Comparison of ENCODE assay signal across 8 cellular contexts in genomic region chr3:38134517-38135143, GRCh38. TPM values are rescaled to one million over a fixed set of nuclear protein-coding genes. Genes with fewer than 3 reads are reported as not detected.
DNase-seq lines count a peak whose midpoint lies in the region; ATAC-seq, FAIRE-seq and TF ChIP-seq lines count a peak whose summit lies in the region.
"Not testable (repeated sequence)": the region's sequence is repeated elsewhere in the genome, so short reads cannot be mapped to it uniquely, and the experiment has no call there.

No MANE protein-coding gene starts in this region.

- not testable (repeated sequence) for DNase-seq in DND-41; activated T-cell treated with anti-CD3 and anti-CD28 coated beads, Interleukin-2, amount 50 U/mL, for 24 hours; astrocyte (ENCODE audit: low read depth); left ventricle myocardium inferior; naive B cell
- peak; percentile 31 for DNase-seq in posterior vena cava (ENCODE audit: low spot score)

- peaks cover 39% of the 10 kb centered on the region for H3K79me2 ChIP-seq in DND-41 (ENCODE audit: insufficient read depth, low read length)
- H3K79me2 ChIP-seq in astrocyte (ENCODE audit: insufficient read depth, low read length): peaks cover 28% of the 10 kb centered on the region

- not testable (repeated sequence) for TF ChIP-seq CTCF in 22Rv1 (IDR thresholded peaks at IDR 0.05); DND-41 (IDR thresholded peaks at IDR 0.05; ENCODE audit: borderline replicate concordance, extremely low read depth, low read length, poor library complexity, severe bottlenecking); astrocyte (IDR thresholded peaks at IDR 0.05; ENCODE audit: insufficient read depth, low read depth, low read length); left ventricle myocardium inferior (IDR thresholded peaks at IDR 0.05; ENCODE audit: borderline replicate concordance)

- not testable (repeated sequence) for H3K27me3 Mint-ChIP-seq in T-helper 1 cell treated with Interleukin-12 subunit alpha and Interleukin-12 subunit beta and Interleukin-4 antibody, amounts not matched to agents 30 μg/mL and 1 μg/mL, for 36 hours (ENCODE audit: low read depth); activated T-cell treated with anti-CD3 and anti-CD28 coated beads, Interleukin-2, amount 50 U/mL, for 24 hours; astrocyte (ENCODE audit: low read depth, unreplicated experiment); naive B cell

- peaks cover 42% of the 10 kb centered on the region for H3K4me1 Mint-ChIP-seq in T-helper 1 cell treated with Interleukin-12 subunit alpha and Interleukin-12 subunit beta and Interleukin-4 antibody, amounts not matched to agents 30 μg/mL and 1 μg/mL, for 36 hours (ENCODE audit: low read depth)
- H3K4me1 Mint-ChIP-seq in activated T-cell treated with anti-CD3 and anti-CD28 coated beads, Interleukin-2, amount 50 U/mL, for 24 hours (ENCODE audit: low read depth): peaks cover 63% of the 10 kb centered on the region
- H3K4me1 Mint-ChIP-seq in astrocyte (ENCODE audit: low read depth, unreplicated experiment) (peaks cover 29% of the 10 kb centered on the region), naive B cell (peaks cover 40 to 69% (median 50%) of the 10 kb centered on the region in 3 donors)

- peak overlapping the region; percentile 93 for H3K4me3 Mint-ChIP-seq in T-helper 1 cell treated with Interleukin-12 subunit alpha and Interleukin-12 subunit beta and Interleukin-4 antibody, amounts not matched to agents 30 μg/mL and 1 μg/mL, for 36 hours
- peak overlapping the region; percentile 87 for H3K4me3 Mint-ChIP-seq in activated T-cell treated with anti-CD3 and anti-CD28 coated beads, Interleukin-2, amount 50 U/mL, for 24 hours
- H3K4me3 Mint-ChIP-seq in astrocyte (ENCODE audit: unreplicated experiment): peak overlapping the region; percentile 30
- peak overlapping the region; percentile 29 to 99 (median 92) for H3K4me3 Mint-ChIP-seq in naive B cell

- H3K27ac ChIP-seq in 22Rv1: peak overlapping the region; percentile 50
- not testable (repeated sequence) for H3K27ac ChIP-seq in DND-41 (ENCODE audit: low read length); astrocyte (ENCODE audit: low read depth, low read length); left ventricle myocardium inferior (replicated peaks)

- H3K36me3 Mint-ChIP-seq in T-helper 1 cell treated with Interleukin-12 subunit alpha and Interleukin-12 subunit beta and Interleukin-4 antibody, amounts not matched to agents 30 μg/mL and 1 μg/mL, for 36 hours (ENCODE audit: low read depth): peaks cover 39% of the 10 kb centered on the region
- H3K36me3 Mint-ChIP-seq in activated T-cell treated with anti-CD3 and anti-CD28 coated beads, Interleukin-2, amount 50 U/mL, for 24 hours (ENCODE audit: low read depth): peaks cover 81% of the 10 kb centered on the region
- not testable (repeated sequence) for H3K36me3 Mint-ChIP-seq in astrocyte (ENCODE audit: low read depth, unreplicated experiment); naive B cell

- not testable (repeated sequence) for H3K27me3 ChIP-seq in DND-41 (ENCODE audit: insufficient read depth, low read length, poor library complexity); astrocyte (ENCODE audit: insufficient read depth, low read length); left ventricle myocardium inferior (ENCODE audit: low read depth)

- not testable (repeated sequence) for FAIRE-seq in astrocyte (lab: Jason Lieb, UNC)

- H3K4me1 ChIP-seq in DND-41 (ENCODE audit: insufficient read depth, low read length) (peaks cover 37% of the 10 kb centered on the region), astrocyte (ENCODE audit: insufficient read depth, low read length) (peaks cover 16% of the 10 kb centered on the region), left ventricle myocardium inferior (peaks cover 96% of the 10 kb centered on the region)

- peak overlapping the region; percentile 97 for H3K4me2 ChIP-seq in DND-41 (ENCODE audit: insufficient read depth, low read length)
- H3K4me2 ChIP-seq in astrocyte (ENCODE audit: low read length): not testable (repeated sequence)

- ATAC-seq in DND-41 (ENCODE audit: insufficient read depth, low read depth); naive B cell (ENCODE audit: low read depth in 2 of 2): not testable (repeated sequence)

- H3K36me3 ChIP-seq in DND-41 (ENCODE audit: insufficient read depth, low read length) (peaks cover 59% of the 10 kb centered on the region), astrocyte (ENCODE audit: insufficient read depth, low read length) (peaks cover 11% of the 10 kb centered on the region), left ventricle myocardium inferior (peaks cover 59% of the 10 kb centered on the region)

- not testable (repeated sequence) for H4K20me1 ChIP-seq in DND-41 (ENCODE audit: insufficient read depth, low read length)
- H4K20me1 ChIP-seq in astrocyte (ENCODE audit: insufficient read depth, low read length): peaks cover 48% of the 10 kb centered on the region

- H3K9ac ChIP-seq in DND-41 (ENCODE audit: low read depth, low read length): 0 out of 2 replicates have a peak overlapping the region, but pooled peaks have one; percentile 6
- H3K9ac ChIP-seq in astrocyte (ENCODE audit: low read length): not testable (repeated sequence)

- H3K27ac Mint-ChIP-seq in T-helper 1 cell treated with Interleukin-12 subunit alpha and Interleukin-12 subunit beta and Interleukin-4 antibody, amounts not matched to agents 30 μg/mL and 1 μg/mL, for 36 hours; astrocyte (ENCODE audit: unreplicated experiment): not testable (repeated sequence)
- peak overlapping the region; percentile 90 for H3K27ac Mint-ChIP-seq in activated T-cell treated with anti-CD3 and anti-CD28 coated beads, Interleukin-2, amount 50 U/mL, for 24 hours
- H3K27ac Mint-ChIP-seq in naive B cell: peak overlapping the region in 3 of 6 donors; percentile 22 to 89 (median 53)

- H3K9me3 Mint-ChIP-seq in T-helper 1 cell treated with Interleukin-12 subunit alpha and Interleukin-12 subunit beta and Interleukin-4 antibody, amounts not matched to agents 30 μg/mL and 1 μg/mL, for 36 hours; activated T-cell treated with anti-CD3 and anti-CD28 coated beads, Interleukin-2, amount 50 U/mL, for 24 hours; astrocyte (ENCODE audit: unreplicated experiment); naive B cell: not testable (repeated sequence)

- intact Hi-C loops in left ventricle myocardium inferior (cut with micrococcal nuclease): not testable (repeated sequence)
- intact Hi-C loops in posterior vena cava (cut with DNase I): loop anchor here in 1 of 2 donors (10.0 kb wide), 1 partner anchor 110 kb away; no protein-coding TSS in a partner anchor

- not testable (repeated sequence) for H3K4me3 ChIP-seq in DND-41 (ENCODE audit: low read depth in 1 of 2, low read length in 2 of 2); astrocyte (ENCODE audit: insufficient read depth, low read depth, low read length)
- H3K4me3 ChIP-seq in left ventricle myocardium inferior: peak overlapping the region; percentile 91

- H2AFZ ChIP-seq in DND-41 (ENCODE audit: low read depth, low read length); astrocyte (ENCODE audit: low read depth, low read length): not testable (repeated sequence)

- H3K9me3 ChIP-seq in DND-41 (ENCODE audit: insufficient read depth, low read length, severe bottlenecking); astrocyte (ENCODE audit: insufficient read depth, low read depth, low read length); left ventricle myocardium inferior (replicated peaks): not testable (repeated sequence)

RNA-seq across cellular contexts. Expression of gene ACAA1, which starts 2.3 kb away (rescaled TPM):
- total RNA-seq in astrocyte (67.0 and 69.4 TPM in 2 replicates), left ventricle myocardium inferior (120 TPM), posterior vena cava (10 to 100 TPM; 29.8 to 41.9 TPM)
- 10 to 100 TPM; 44.3 to 62.4 (median 52.0) TPM for polyA plus RNA-seq in naive B cell (ENCODE audit: low read depth in 6 of 6)

RNA-seq across cellular contexts. Expression of gene MYD88, which starts 3.8 kb away (rescaled TPM):
- total RNA-seq in astrocyte (50.6 and 55.8 TPM in 2 replicates), left ventricle myocardium inferior (6.9 TPM), posterior vena cava (10 to 100 TPM; 24.7 to 26.3 TPM)
- 100 to 1,000 TPM in 3 of 6 donors, 10 to 100 TPM in 3; 82.4 to 136 (median 102) TPM for polyA plus RNA-seq in naive B cell (ENCODE audit: low read depth in 6 of 6)

RNA-seq across cellular contexts. Expression of gene OXSR1, which starts 30.7 kb away (rescaled TPM):
- total RNA-seq in astrocyte: 78.2 and 83.1 TPM in 2 replicates
- 22.9 TPM for total RNA-seq in left ventricle myocardium inferior
- polyA plus RNA-seq in naive B cell (ENCODE audit: low read depth in 6 of 6): 10 to 100 TPM in 5 of 6 donors, 1 to 10 TPM in 1; 7.8 to 15.5 (median 13.8) TPM
- 10 to 100 TPM; 30.4 to 52.3 TPM for total RNA-seq in posterior vena cava

Comparison
In these comparisons a context has a peak if more than half of its experiments do, and no peak if none do; other contexts are left out.
1. H3K4me3 Mint-ChIP-seq: peak in every context shown above with its lines; median percentile 93 in T-helper 1 cell treated with Interleukin-12 subunit alpha and Interleukin-12 subunit beta and Interleukin-4 antibody, amounts not matched to agents 30 μg/mL and 1 μg/mL, for 36 hours; 92 in naive B cell; 87 in activated T-cell treated with anti-CD3 and anti-CD28 coated beads, Interleukin-2, amount 50 U/mL, for 24 hours; 30 in astrocyte.